ENCODE assay signal across 1 cellular context in genomic region chr1:208234721-208235120, GRCh38.
TF ChIP-seq lines count a peak whose summit lies in the region.

No MANE protein-coding gene starts in this region.

TF ChIP-seq in SK-N-SH treated with all-trans-retinoic acid at 6 μM for 48 hours, 23 proteins besides CTCF, POLR2A, EP300 and RAD21 (continued from another document):
- TF ChIP-seq PATZ1 (CRISPR knock-in tag; IDR thresholded peaks at IDR 0.05; ENCODE audit: borderline replicate concordance) = no peak
- no peak for TF ChIP-seq CSDC2 (CRISPR knock-in tag; IDR thresholded peaks at IDR 0.05)
- TF ChIP-seq ZC3H10 (CRISPR knock-in tag; IDR thresholded peaks at IDR 0.05) = no peak
- no peak for TF ChIP-seq BACH2 (CRISPR knock-in tag; IDR thresholded peaks at IDR 0.05; ENCODE audit: borderline replicate concordance)
- no peak for TF ChIP-seq PPARA (CRISPR knock-in tag; IDR thresholded peaks at IDR 0.05; ENCODE audit: borderline replicate concordance)
- TF ChIP-seq CREB5 (CRISPR knock-in tag; IDR thresholded peaks at IDR 0.05; ENCODE audit: low read depth) = no peak
